ENCODE assay signal across 14 cellular contexts in the genomic region with DNA sequence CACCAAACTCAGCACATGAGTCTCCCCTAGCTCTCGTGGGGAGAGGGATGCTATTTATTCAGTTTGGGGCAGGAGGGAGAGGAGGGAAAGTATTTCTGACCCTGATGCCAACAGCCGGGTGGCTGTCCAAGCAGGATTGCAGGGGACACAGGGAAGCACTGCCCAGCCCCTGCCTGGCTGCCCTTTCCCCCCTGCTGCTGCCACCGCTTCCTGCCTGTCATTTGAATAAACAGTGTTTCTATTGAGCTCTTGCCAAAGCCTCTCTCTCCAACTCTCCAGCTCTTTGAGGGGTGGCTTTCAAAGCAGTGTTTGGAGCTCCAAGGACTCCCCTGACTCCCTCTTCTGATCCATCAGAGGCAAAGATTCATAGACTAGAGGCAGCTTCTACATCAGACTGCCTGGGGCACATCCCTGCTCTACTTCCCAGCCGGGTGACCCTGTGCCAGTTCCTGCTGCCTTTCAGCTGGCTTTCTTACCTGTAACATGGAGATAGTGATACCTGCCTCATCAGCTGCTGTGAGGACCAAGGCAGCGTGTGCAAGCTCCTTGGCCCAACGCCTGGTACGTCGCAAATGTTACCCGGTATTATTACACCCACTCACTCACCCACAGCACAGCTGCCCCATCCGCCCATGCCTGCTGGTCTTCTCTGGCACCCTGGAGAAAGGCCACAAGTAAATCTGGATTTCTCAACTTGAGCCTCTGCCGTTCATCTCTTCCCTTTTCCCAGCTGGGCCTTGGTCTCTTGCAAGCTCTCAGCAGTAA. TPM values are rescaled to one million over a fixed set of nuclear protein-coding genes. Genes with fewer than 3 reads are reported as not detected.
DNase-seq lines count a peak whose midpoint lies in the region; ATAC-seq and TF ChIP-seq lines count a peak whose summit lies in the region.
"Had no signal": no experiment of that assay in that cellular context is flagged by ENCODE, and none has a peak within 500 bp of the region (broad histone marks: within the 10 kb centered on the region; RNA-seq: fewer than 3 reads in every experiment).

No MANE protein-coding gene starts in this region.

- WGBS in upper lobe of left lung, 2 donors, result 66 to 71% methylated on average over 11 of the region's 11 CpGs

- H3K4me1 ChIP-seq in upper lobe of left lung, result no peaks in the 10 kb centered on the region
- H3K4me1 ChIP-seq: heart left ventricle, psoas muscle had no signal

- TF ChIP-seq CTCF in neural crest cell (conservative IDR thresholded peaks at IDR 0.05), result no peak
- no peak for TF ChIP-seq CTCF in upper lobe of left lung (IDR thresholded peaks at IDR 0.05)

- no peak overlapping the region for H3K27ac ChIP-seq in upper lobe of left lung
- H3K27ac ChIP-seq: heart left ventricle, psoas muscle had no signal

- peak overlapping the region; percentile 84 for H3K27ac Mint-ChIP-seq in neural crest cell (ENCODE audit: unreplicated experiment)
- H3K27ac Mint-ChIP-seq: stimulated activated naive CD8-positive, alpha-beta T cell treated with anti-CD3 and anti-CD28 coated beads, Interleukin-15, Interleukin-2, amounts not matched to agents 100 ng/mL and 50 ng/mL, for 24 hours had no signal

- peak; percentile 78 for DNase-seq in DMS153 (lab: John Stamatoyannopoulos, UW)
- DNase-seq in NCI-H2029 (lab: John Stamatoyannopoulos, UW), result peak; percentile 74
- DNase-seq in cerebellum (ENCODE audit: low spot score), result peak; percentile 35
- DNase-seq in neural crest cell (ENCODE audit: low read depth, low spot score), result no peak
- DNase-seq in NCI-H446 treated with DMSO at 0.1 percent for 48 hours (lab: John Stamatoyannopoulos, UW), result no peak
- DNase-seq in upper lobe of left lung, result no peak
- DNase-seq: activated CD4-positive, alpha-beta T cell treated with anti-CD3 and anti-CD28 coated beads, Interleukin-2, amount 50 U/mL, for 48 hours; CD4-positive, alpha-beta memory T cell; heart left ventricle; psoas muscle had no signal

- H3K4me1 Mint-ChIP-seq in neural crest cell, result peaks cover 24% of the 10 kb centered on the region

- H3K27me3 ChIP-seq in upper lobe of left lung, result no peaks in the 10 kb centered on the region
- H3K27me3 ChIP-seq: heart left ventricle had no signal

- no peaks in the 10 kb centered on the region for H3K9me3 Mint-ChIP-seq in neural crest cell
- H3K9me3 Mint-ChIP-seq: CD4-positive, alpha-beta memory T cell; stimulated activated naive CD8-positive, alpha-beta T cell treated with anti-CD3 and anti-CD28 coated beads, Interleukin-15, Interleukin-2, amounts not matched to agents 100 ng/mL and 50 ng/mL, for 24 hours had no signal

- no peak for TF ChIP-seq POLR2A in upper lobe of left lung (IDR thresholded peaks at IDR 0.05)

- H3K4me3 ChIP-seq in upper lobe of left lung, result no peak overlapping the region
- H3K4me3 ChIP-seq: heart left ventricle, lung, psoas muscle had no signal

- peaks cover 47 to 78% (median 67%) of the 10 kb centered on the region in 4 donors for H3K36me3 ChIP-seq in upper lobe of left lung

- TF ChIP-seq EP300 in upper lobe of left lung (IDR thresholded peaks at IDR 0.05), result no peak

- peaks cover 16% of the 10 kb centered on the region for H3K36me3 Mint-ChIP-seq in neural crest cell (ENCODE audit: low read depth)

- peak overlapping the region; percentile 70 for H3K4me3 Mint-ChIP-seq in neural crest cell
- H3K4me3 Mint-ChIP-seq: CD4-positive, alpha-beta memory T cell; stimulated activated naive CD8-positive, alpha-beta T cell treated with anti-CD3 and anti-CD28 coated beads, Interleukin-15, Interleukin-2, amounts not matched to agents 100 ng/mL and 50 ng/mL, for 24 hours had no signal

- H3K9me3 ChIP-seq in upper lobe of left lung, result no peaks in the 10 kb centered on the region
- H3K9me3 ChIP-seq: heart left ventricle, psoas muscle had no signal

- H3K27me3 Mint-ChIP-seq in neural crest cell (ENCODE audit: low read depth), result peaks cover 1% of the 10 kb centered on the region
- H3K27me3 Mint-ChIP-seq: CD4-positive, alpha-beta memory T cell; stimulated activated naive CD8-positive, alpha-beta T cell treated with anti-CD3 and anti-CD28 coated beads, Interleukin-15, Interleukin-2, amounts not matched to agents 100 ng/mL and 50 ng/mL, for 24 hours had no signal

- ATAC-seq in GM21447 (IDR thresholded peaks at IDR 0.05; ENCODE audit: unreplicated experiment) (no peak), upper lobe of left lung (ENCODE audit: low FRiP score in 2 of 2) (no peak)
- ATAC-seq: heart left ventricle had no signal

RNA-seq across cellular contexts. Expression of a gene that starts 9.5 kb away (rescaled TPM):
- total RNA-seq in cerebellum (6.1 TPM), neural crest cell (11.7 and 12.5 TPM in 2 replicates), upper lobe of left lung (10 to 100 TPM in 2 of 6 donors, 1 to 10 TPM in 4; 1.2 to 11.5 (median 3.4) TPM)
- total RNA-seq: H4 had no signal

RNA-seq across cellular contexts. Expression of a gene that starts 15.5 kb away (rescaled TPM):
- total RNA-seq in cerebellum (17.4 TPM), neural crest cell (83.5 and 87.4 TPM in 2 replicates), upper lobe of left lung (100 to 1,000 TPM in 2 of 6 donors, 10 to 100 TPM in 4; 69.5 to 123 (median 85.5) TPM)

RNA-seq across cellular contexts. Expression of a gene that starts 17.6 kb away (rescaled TPM):
- total RNA-seq in cerebellum, result 170 TPM
- 1,750 and 1,862 TPM in 2 replicates for total RNA-seq in neural crest cell
- total RNA-seq in upper lobe of left lung, result 1,000 to 10,000 TPM in 2 of 6 donors, 100 to 1,000 TPM in 4; 206 to 1,142 (median 416) TPM

RNA-seq across cellular contexts. Expression of a gene that starts 23.9 kb away (rescaled TPM):
- 1.5 TPM for total RNA-seq in cerebellum
- 6.1 and 6.3 TPM in 2 replicates for total RNA-seq in neural crest cell
- 10 to 100 TPM in 3 of 6 donors, 1 to 10 TPM in 3; 4.1 to 25.8 (median 14.1) TPM for total RNA-seq in upper lobe of left lung

RNA-seq across cellular contexts. Expression of a gene that starts 26.4 kb away (rescaled TPM):
- total RNA-seq in cerebellum (2.2 TPM), neural crest cell (6.2 and 6.3 TPM in 2 replicates), upper lobe of left lung (10 to 100 TPM in 3 of 6 donors, 1 to 10 TPM in 3; 3.5 to 34.6 (median 13.0) TPM)

Comparison
In these comparisons a context has a peak if more than half of its experiments do, and no peak if none do; other contexts are left out.
1. DNase-seq: peak in DMS153 (single experiment), NCI-H2029 (single experiment) and cerebellum (single experiment); none in neural crest cell (single experiment), NCI-H446 treated with DMSO at 0.1 percent for 48 hours (single experiment) and upper lobe of left lung (0 of 2).